Comparison of ENCODE assay signal across 8 cellular contexts in genomic region chr15:101250931-101251829, GRCh38. TPM values are rescaled to one million over a fixed set of nuclear protein-coding genes. Genes with fewer than 3 reads are reported as not detected.
DNase-seq lines count a peak whose midpoint lies in the region; ATAC-seq, FAIRE-seq and TF ChIP-seq lines count a peak whose summit lies in the region.

No MANE protein-coding gene starts in this region.

- no peaks in the 10 kb centered on the region for H3K36me3 ChIP-seq in adipocyte (ENCODE audit: control insufficient read depth, insufficient read depth, low read length, severe bottlenecking)
- H3K36me3 ChIP-seq in gastrocnemius medialis: no peaks in the 10 kb centered on the region

- H3K9ac ChIP-seq in adipocyte (ENCODE audit: low read length): peak overlapping the region; percentile 90

- DNase-seq in A549 (ENCODE audit: low read depth in 1 of 2, low spot score in 1 of 2): peak; percentile 39 to 60
- DNase-seq in NCI-H748 (lab: John Stamatoyannopoulos, UW; ENCODE audit: unreplicated experiment): peak; percentile 76
- peak; percentile 78 for DNase-seq in adipocyte (ENCODE audit: low read depth)
- peak; percentile 44 to 73 (median 73) for DNase-seq in right cardiac atrium
- DNase-seq in gastrocnemius medialis: no peak
- DNase-seq in GM13976 (ENCODE audit: low spot score): no peak

- no peak for TF ChIP-seq CTCF in A549 (IDR thresholded peaks at IDR 0.05)
- TF ChIP-seq CTCF in gastrocnemius medialis (IDR thresholded peaks at IDR 0.05 in 4 of 5, conservative IDR thresholded peaks at IDR 0.05 in 1 of 5): no peak
- no peak for TF ChIP-seq CTCF in GM13976 (IDR thresholded peaks at IDR 0.05; ENCODE audit: borderline replicate concordance, control extremely low read depth, extremely low read depth, insufficient read depth, missing control alignments)

- TF ChIP-seq POLR2A in A549 (IDR thresholded peaks at IDR 0.05; ENCODE audit: low read length): peak; percentile 22
- TF ChIP-seq POLR2A in gastrocnemius medialis (IDR thresholded peaks at IDR 0.05): no peak

- TF ChIP-seq RAD21 in A549 (conservative IDR thresholded peaks at IDR 0.05 in 1 of 2, IDR thresholded peaks at IDR 0.05 in 1 of 2): no peak

- H3K9me3 ChIP-seq in A549: no peaks in the 10 kb centered on the region
- H3K9me3 ChIP-seq in adipocyte (ENCODE audit: control insufficient read depth, low read length): no peaks in the 10 kb centered on the region
- H3K9me3 ChIP-seq in right cardiac atrium (ENCODE audit: control insufficient read depth, low read length): no peaks in the 10 kb centered on the region
- no peaks in the 10 kb centered on the region for H3K9me3 ChIP-seq in gastrocnemius medialis

- no peak for FAIRE-seq in A549 (lab: Jason Lieb, UNC)

- in situ Hi-C loops in gastrocnemius medialis (cut with MboI; ENCODE audit: low sequenced_read_pairs in 4 of 4) (loop anchor here in 3 of 4 donors (25.0 kb wide), 3 partner anchors 339 to 639 kb away; partner anchors contain the start of genes ASB7 (in 2 of the 3), LINS1 (in 2 of the 3) and LRRK1 (in 2 of the 3)), GM13976 (cut with MboI; ENCODE audit: low sequenced_read_pairs, unreplicated experiment) (loop anchor here (10.0 to 25.0 kb wide), 2 partner anchors 346 to 614 kb away; no protein-coding TSS in a partner anchor)

- TF ChIP-seq EP300 in A549 (IDR thresholded peaks at IDR 0.05): no peak

- CTCF ChIA-PET in A549 (lab: Yijun Ruan, JAX): interaction anchor here (0.7 to 9.0 kb wide), 10 partner anchors 8 to 540 kb away, joined by 3 to 275 read pairs (median 4); no protein-coding TSS in a partner anchor

- H3K27ac ChIP-seq in A549 (peak overlapping the region; percentile 85 to 92), right cardiac atrium (ENCODE audit: low read length) (peak overlapping the region; percentile 82), gastrocnemius medialis (peak overlapping the region; percentile 74 to 88 (median 86))

- peak overlapping the region; percentile 97 for H3K4me2 ChIP-seq in A549

- H3K4me3 ChIP-seq in A549 (peak overlapping the region; percentile 82), adipocyte (ENCODE audit: low read length) (peak overlapping the region; percentile 92), right cardiac atrium (ENCODE audit: low read length) (peak overlapping the region; percentile 80), gastrocnemius medialis (peak overlapping the region; percentile 74 to 87 (median 82))

- intact Hi-C loops in right cardiac atrium (cut with DNase I): loop anchor here in 1 of 4 donors (10.0 kb wide), 1 partner anchor 126 kb away; no protein-coding TSS in a partner anchor
- intact Hi-C loops in gastrocnemius medialis (cut with DNase I; ENCODE audit: low total_unique reads): loop anchor here (5.0 to 10.0 kb wide), 4 partner anchors 64 to 906 kb away; partner anchors contain the start of genes ADAMTS17 and LRRK1

- H3K4me1 ChIP-seq in A549 (peaks cover 17% of the 10 kb centered on the region), adipocyte (ENCODE audit: control insufficient read depth, insufficient read depth, low read length) (peaks cover 13% of the 10 kb centered on the region), right cardiac atrium (ENCODE audit: control insufficient read depth, insufficient read depth, low read length) (peaks cover 4% of the 10 kb centered on the region), gastrocnemius medialis (peaks cover 32 to 45% of the 10 kb centered on the region in 2 donors)

- ATAC-seq in A549: peak; percentile 48 to 66
- ATAC-seq in GM18498 (IDR thresholded peaks at IDR 0.05; ENCODE audit: unreplicated experiment): peak; percentile 35
- ATAC-seq in HG02938 (IDR thresholded peaks at IDR 0.05; ENCODE audit: unreplicated experiment): peak; percentile 29
- ATAC-seq in right cardiac atrium: peak in 1 of 2 donors; percentile 42
- peak; percentile 70 to 80 for ATAC-seq in gastrocnemius medialis

- H3K27me3 ChIP-seq in adipocyte (replicated peaks; ENCODE audit: control insufficient read depth, insufficient read depth, low read length) (no peaks in the 10 kb centered on the region), right cardiac atrium (ENCODE audit: control insufficient read depth, insufficient read depth) (no peaks in the 10 kb centered on the region), gastrocnemius medialis (no peaks in the 10 kb centered on the region)

- 3% methylated on average over 31 of the region's 149 CpGs for whole genome bisulfite sequencing in A549 (ENCODE audit: missing lambda C conversion rate)
- under 1% methylated on average over 149 of the region's 149 CpGs for WGBS in right cardiac atrium

- POLR2A ChIA-PET in A549 (lab: Yijun Ruan, JAX): interaction anchor here (0.6 to 1.7 kb wide), 7 partner anchors 15 to 317 kb away, joined by 3 to 7 read pairs (median 5); no protein-coding TSS in a partner anchor

TF ChIP-seq in A549, 52 proteins besides CTCF, POLR2A, EP300 and RAD21:
- TF ChIP-seq POLR2AphosphoS2 (conservative IDR thresholded peaks at IDR 0.05; ENCODE audit: low read length): no peak
- peak; percentile 31; the same call in 1 of the 2 replicates for TF ChIP-seq RFX5 (IDR thresholded peaks at IDR 0.05)
- TF ChIP-seq MAX (IDR thresholded peaks at IDR 0.05): no peak
- TF ChIP-seq SREBF2 (IDR thresholded peaks at IDR 0.05): no peak
- TF ChIP-seq PBX3 (IDR thresholded peaks at IDR 0.05): no peak

RNA-seq across cellular contexts. Expression of gene CHSY1, which starts 0.7 kb away (rescaled TPM):
- 27.9 and 28.1 TPM in 2 replicates for polyA plus RNA-seq in A549 (2011; rRNA removed)
- polyA plus RNA-seq in A549 (2012; cell fraction: cytosol; rRNA removed): 11.2 and 13.5 TPM in 2 replicates
- polyA plus RNA-seq in A549 (2012; cell fraction: nucleus; rRNA removed): 4.6 and 8.0 TPM in 2 replicates
- 16.0 to 17.7 TPM (median 17.4 TPM) in 3 replicates for polyA plus RNA-seq in A549 (2017; fragmentation: RNase III; extraction: RNeasy Plus Mini Kit Qiagen cat#74134 plus additional on column Dnase treatment)
- polyA minus RNA-seq in A549 (2011; rRNA and poly(A)+ RNA removed): 22.0 and 23.6 TPM in 2 replicates
- 10 to 100 TPM; 24.5 to 44.7 (median 28.9) TPM for total RNA-seq in right cardiac atrium
- 11.9 TPM for polyA plus RNA-seq in right cardiac atrium
- 1 to 10 TPM; 4.6 to 8.3 (median 7.1) TPM for total RNA-seq in gastrocnemius medialis

RNA-seq across cellular contexts. Expression of gene SELENOS, which starts 26.1 kb away (rescaled TPM):
- polyA plus RNA-seq in A549 (2011; rRNA removed) (128 and 184 TPM in 2 replicates), A549 (2017; fragmentation: RNase III; extraction: RNeasy Plus Mini Kit Qiagen cat#74134 plus additional on column Dnase treatment) (90.2 to 97.9 TPM (median 93.9 TPM) in 3 replicates), right cardiac atrium (52.3 TPM)
- 111 and 113 TPM in 2 replicates for polyA plus RNA-seq in A549 (2012; cell fraction: cytosol; rRNA removed)
- polyA plus RNA-seq in A549 (2012; cell fraction: nucleus; rRNA removed): 79.1 and 85.8 TPM in 2 replicates
- 43.3 and 43.9 TPM in 2 replicates for polyA minus RNA-seq in A549 (2011; rRNA and poly(A)+ RNA removed)
- total RNA-seq in right cardiac atrium (10 to 100 TPM; 27.4 to 61.4 (median 35.0) TPM), gastrocnemius medialis (100 to 1,000 TPM in 1 of 4 donors, 10 to 100 TPM in 3; 74.9 to 106 (median 89.1) TPM)

RNA-seq across cellular contexts. Expression of gene SNRPA1, which starts 43.9 kb away (rescaled TPM):
- polyA plus RNA-seq in A549 (2011; rRNA removed): 127 and 177 TPM in 2 replicates
- polyA plus RNA-seq in A549 (2012; cell fraction: cytosol; rRNA removed): 108 and 131 TPM in 2 replicates
- polyA plus RNA-seq in A549 (2012; cell fraction: nucleus; rRNA removed): 70.6 and 116 TPM in 2 replicates
- 137 to 142 TPM (median 140 TPM) in 3 replicates for polyA plus RNA-seq in A549 (2017; fragmentation: RNase III; extraction: RNeasy Plus Mini Kit Qiagen cat#74134 plus additional on column Dnase treatment)
- polyA minus RNA-seq in A549 (2011; rRNA and poly(A)+ RNA removed): 23.9 and 24.0 TPM in 2 replicates
- 10 to 100 TPM; 23.4 to 33.6 (median 27.7) TPM for total RNA-seq in right cardiac atrium
- 37.3 TPM for polyA plus RNA-seq in right cardiac atrium
- 10 to 100 TPM; 19.6 to 59.1 (median 26.2) TPM for total RNA-seq in gastrocnemius medialis

Comparison
In these comparisons a context has a peak if more than half of its experiments do, and no peak if none do; other contexts are left out.
1. DNase-seq: peak in A549 (2 of 2), NCI-H748 (single experiment), adipocyte (single experiment) and right cardiac atrium (3 of 3); none in gastrocnemius medialis (0 of 2) and GM13976 (single experiment).
2. Peak in every context shown above with its lines, with median percentiles within 50 percentile points of each other: H3K27ac ChIP-seq and H3K4me3 ChIP-seq.